Comparison of ENCODE assay signal across 19 cellular contexts in genomic region chr4:86155766-86156165, GRCh38.
DNase-seq lines count a peak whose midpoint lies in the region; ATAC-seq and TF ChIP-seq lines count a peak whose summit lies in the region.
"Had no signal": no experiment of that assay in that cellular context is flagged by ENCODE, and none has a peak within 500 bp of the region (broad histone marks: within the 10 kb centered on the region; RNA-seq: fewer than 3 reads in every experiment).

No MANE protein-coding gene starts in this region.

- no peak overlapping the region for H3K4me2 ChIP-seq in GM23338
- H3K4me2 ChIP-seq in smooth muscle cell: no peak overlapping the region

- peaks cover 3% of the 10 kb centered on the region; the same call in 2 of the 3 replicates for H3K4me1 Mint-ChIP-seq in GM23338
- no peaks in the 10 kb centered on the region for H3K4me1 Mint-ChIP-seq in stimulated activated naive B cell treated with anti-CD40 and anti-IgM and Interleukin-4, amounts not matched to agents 10 μg/mL and 1 μg/mL and 100 μg/mL, for 72 hours

- no peak overlapping the region for H3K4me3 ChIP-seq in HEK293 (ENCODE audit: low read depth, low read length)
- H3K4me3 ChIP-seq in SJCRH30: no peak overlapping the region
- H3K4me3 ChIP-seq in GM23338: no peak overlapping the region
- no peak overlapping the region for H3K4me3 ChIP-seq in smooth muscle cell
- H3K4me3 ChIP-seq: HAP-1, SK-N-MC had no signal

- TF ChIP-seq CTCF in HEK293 (tag by site-specific recombination; IDR thresholded peaks at IDR 0.05): no peak
- TF ChIP-seq CTCF in GM23338 (conservative IDR thresholded peaks at IDR 0.05; ENCODE audit: low read depth in 2 of 2): no peak
- TF ChIP-seq CTCF in smooth muscle cell (IDR thresholded peaks at IDR 0.05; ENCODE audit: borderline replicate concordance, insufficient read depth, poor library complexity, severe bottlenecking): no peak

- CTCF ChIA-PET in HEK293 (lab: Yijun Ruan, JAX): no interaction called here

- no peak overlapping the region for H3K27ac Mint-ChIP-seq in GM23338
- no peak overlapping the region for H3K27ac Mint-ChIP-seq in stimulated activated naive B cell treated with anti-CD40 and anti-IgM and Interleukin-4, amounts not matched to agents 10 μg/mL and 1 μg/mL and 100 μg/mL, for 72 hours

- H3K4me1 ChIP-seq in HEK293 (ENCODE audit: control insufficient read depth, insufficient read depth, low read length): no peaks in the 10 kb centered on the region
- H3K4me1 ChIP-seq in SJCRH30: peaks cover 7% of the 10 kb centered on the region; the same call in 1 of the 2 replicates
- H3K4me1 ChIP-seq in GM23338 (ENCODE audit: insufficient read depth): no peaks in the 10 kb centered on the region
- H3K4me1 ChIP-seq in smooth muscle cell (ENCODE audit: low read depth): peaks cover 16% of the 10 kb centered on the region
- H3K4me1 ChIP-seq: HAP-1 had no signal

- H3K9ac ChIP-seq in smooth muscle cell (ENCODE audit: low read depth): no peak overlapping the region

- ATAC-seq in GM23338: no peak
- ATAC-seq in stimulated activated naive B cell treated with anti-CD40 and anti-IgM and Interleukin-4, amounts not matched to agents 10 μg/mL and 1 μg/mL and 100 μg/mL, for 72 hours (replicated peaks): no peak

- no peaks in the 10 kb centered on the region for H3K79me2 ChIP-seq in GM23338 (replicated peaks; ENCODE audit: insufficient read depth)
- H3K79me2 ChIP-seq in smooth muscle cell (ENCODE audit: low read depth): no peaks in the 10 kb centered on the region

- H3K9me2 ChIP-seq in GM23338 (ENCODE audit: insufficient read depth): no peaks in the 10 kb centered on the region; the same call in 1 of the 2 replicates

- H3K27ac ChIP-seq in HEK293 (ENCODE audit: extremely low read depth, low read depth, low read length) (no peak overlapping the region), SJCRH30 (peak overlapping the region; percentile 19; the same call in 1 of the 2 replicates), GM23338 (ENCODE audit: low read depth) (no peak overlapping the region), smooth muscle cell (ENCODE audit: low read depth) (no peak overlapping the region)
- H3K27ac ChIP-seq: HL-60, RWPE1, SK-N-MC had no signal

- no peaks in the 10 kb centered on the region for H3K36me3 Mint-ChIP-seq in GM23338 (ENCODE audit: low read depth)
- H3K36me3 Mint-ChIP-seq in stimulated activated naive B cell treated with anti-CD40 and anti-IgM and Interleukin-4, amounts not matched to agents 10 μg/mL and 1 μg/mL and 100 μg/mL, for 72 hours: no peaks in the 10 kb centered on the region

- no peaks in the 10 kb centered on the region for H3K9me3 ChIP-seq in HEK293 (ENCODE audit: control insufficient read depth, insufficient read depth, low read depth, low read length)
- 0 out of 2 replicates have a peak, but pooled peaks cover 2% of the 10 kb centered on the region for H3K9me3 ChIP-seq in SJCRH30 (replicated peaks)
- H3K9me3 ChIP-seq in smooth muscle cell (replicated peaks; ENCODE audit: low read depth): no peaks in the 10 kb centered on the region
- H3K9me3 ChIP-seq: HAP-1 had no signal

- H3K4me3 Mint-ChIP-seq in GM23338: no peak overlapping the region
- no peak overlapping the region for H3K4me3 Mint-ChIP-seq in stimulated activated naive B cell treated with anti-CD40 and anti-IgM and Interleukin-4, amounts not matched to agents 10 μg/mL and 1 μg/mL and 100 μg/mL, for 72 hours

- POLR2A ChIA-PET in HEK293 (lab: Yijun Ruan, JAX): no interaction called here

- 91% methylated on average over 4 of the region's 4 CpGs for WGBS in smooth muscle cell (ENCODE audit: low lambda C conversion rate)

- H4K20me1 ChIP-seq in GM23338 (replicated peaks; ENCODE audit: insufficient read depth) (no peaks in the 10 kb centered on the region), smooth muscle cell (ENCODE audit: low read depth) (no peaks in the 10 kb centered on the region)

- DNase-seq in DMS53 (lab: John Stamatoyannopoulos, UW) (peak; percentile 21), SJCRH30 (peak; percentile 24 to 57), myocyte (ENCODE audit: low read depth) (peak; percentile 48), GM23338 (ENCODE audit: low spot score) (no peak), smooth muscle cell (lab: John Stamatoyannopoulos, UW; ENCODE audit: unreplicated experiment) (no peak)
- no peak for DNase-seq in stimulated activated naive B cell treated with anti-CD40 and anti-IgM and Interleukin-4, amounts not matched to agents 10 μg/mL and 1 μg/mL and 100 μg/mL, for 72 hours
- DNase-seq: Calu3, GOT3, NCI-H1105, NCI-H1436 treated with DMSO at 0.1 percent for 48 hours, NCI-H1930, NCI-H2107, NCI-H526 treated with DMSO at 0.1 percent for 48 hours, SHP77 treated with DMSO at 0.1 percent for 48 hours had no signal

- H3F3A ChIP-seq in GM23338 (replicated peaks; ENCODE audit: low read depth) (no peaks in the 10 kb centered on the region), smooth muscle cell (ENCODE audit: low read depth) (no peaks in the 10 kb centered on the region)

- no peaks in the 10 kb centered on the region for H3K27me3 ChIP-seq in SJCRH30
- H3K27me3 ChIP-seq in GM23338 (ENCODE audit: insufficient read depth): no peaks in the 10 kb centered on the region
- no peaks in the 10 kb centered on the region for H3K27me3 ChIP-seq in smooth muscle cell (ENCODE audit: low read depth)

- H2AFZ ChIP-seq in GM23338 (no peak overlapping the region), smooth muscle cell (ENCODE audit: low read depth) (no peak overlapping the region)

- H3K36me3 ChIP-seq in HEK293 (ENCODE audit: control insufficient read depth in 2 of 2, insufficient read depth in 1 of 2, low read length in 2 of 2) (no peaks in the 10 kb centered on the region), SJCRH30 (no peaks in the 10 kb centered on the region), GM23338 (ENCODE audit: insufficient read depth) (no peaks in the 10 kb centered on the region), smooth muscle cell (ENCODE audit: low read depth) (no peaks in the 10 kb centered on the region)
- H3K36me3 ChIP-seq: HAP-1 had no signal

- no peaks in the 10 kb centered on the region for H3K9me3 Mint-ChIP-seq in GM23338
- H3K9me3 Mint-ChIP-seq in stimulated activated naive B cell treated with anti-CD40 and anti-IgM and Interleukin-4, amounts not matched to agents 10 μg/mL and 1 μg/mL and 100 μg/mL, for 72 hours: no peaks in the 10 kb centered on the region

- H3K27me3 Mint-ChIP-seq in GM23338 (ENCODE audit: insufficient read depth, low read depth, poor library complexity): no peaks in the 10 kb centered on the region
- no peaks in the 10 kb centered on the region for H3K27me3 Mint-ChIP-seq in stimulated activated naive B cell treated with anti-CD40 and anti-IgM and Interleukin-4, amounts not matched to agents 10 μg/mL and 1 μg/mL and 100 μg/mL, for 72 hours

TF ChIP-seq in HEK293, 187 proteins besides CTCF, POLR2A, EP300 and RAD21:
- peak; percentile 80 for TF ChIP-seq SCRT2 (tag by site-specific recombination; IDR thresholded peaks at IDR 0.05)
- no peak for TF ChIP-seq ZFP37 (tag by site-specific recombination; IDR thresholded peaks at IDR 0.05)

TF ChIP-seq in GM23338, 12 proteins besides CTCF, POLR2A, EP300 and RAD21 (continues in another document):
- TF ChIP-seq NANOG (IDR thresholded peaks at IDR 0.05; ENCODE audit: borderline replicate concordance) (no peak), EZH2phosphoT487 (IDR thresholded peaks at IDR 0.05; ENCODE audit: unreplicated experiment) (no peak), ETS1 (IDR thresholded peaks at IDR 0.05) (no peak), STAT1 (IDR thresholded peaks at IDR 0.05; ENCODE audit: unreplicated experiment) (no peak), ZNF331 (CRISPR knock-in tag; IDR thresholded peaks at IDR 0.05; ENCODE audit: low read depth) (no peak), JUNB (IDR thresholded peaks at IDR 0.05; ENCODE audit: unreplicated experiment) (no peak), EZH2 (IDR thresholded peaks at IDR 0.05; ENCODE audit: low read depth, unreplicated experiment) (no peak), REST (IDR thresholded peaks at IDR 0.05; ENCODE audit: unreplicated experiment) (no peak), CREB1 (CRISPR knock-in tag; IDR thresholded peaks at IDR 0.05; ENCODE audit: low read depth) (no peak), POLR2AphosphoS5 (IDR thresholded peaks at IDR 0.05; ENCODE audit: low read depth) (no peak), ZNF114 (CRISPR knock-in tag; IDR thresholded peaks at IDR 0.05) (no peak)

Comparison
In these comparisons a context has a peak if more than half of its experiments do, and no peak if none do; other contexts are left out.
1. DNase-seq: peak in DMS53 (single experiment), SJCRH30 (2 of 2) and myocyte (single experiment); none in GM23338 (single experiment), smooth muscle cell (single experiment) and stimulated activated naive B cell treated with anti-CD40 and anti-IgM and Interleukin-4, amounts not matched to agents 10 μg/mL and 1 μg/mL and 100 μg/mL, for 72 hours (single experiment).